Comparison of ENCODE assay signal across 8 cellular contexts in genomic region chr1:148362930-148363810, GRCh38.
DNase-seq lines count a peak whose midpoint lies in the region; ATAC-seq and TF ChIP-seq lines count a peak whose summit lies in the region.

No MANE protein-coding gene starts in this region.

- H3K79me1 ChIP-seq in mesendoderm (ENCODE audit: low read length): no peaks in the 10 kb centered on the region

- H4K8ac ChIP-seq in mesendoderm (ENCODE audit: low read depth, low read length): no peak overlapping the region

- H3K36me3 Mint-ChIP-seq in central memory CD8-positive, alpha-beta T cell (ENCODE audit: insufficient read depth): peaks cover 5% of the 10 kb centered on the region
- no peaks in the 10 kb centered on the region for H3K36me3 Mint-ChIP-seq in nephron progenitor cell (ENCODE audit: low read depth)

- peak; percentile 29 for DNase-seq in GM12865 (ENCODE audit: low read depth)
- DNase-seq in RWPE1 (ENCODE audit: low spot score): no peak
- DNase-seq in central memory CD8-positive, alpha-beta T cell (ENCODE audit: low spot score in 2 of 2): no peak
- no peak for DNase-seq in nephron progenitor cell
- no peak for DNase-seq in occipital lobe (lab: John Stamatoyannopoulos, UW)
- no peak for DNase-seq in mesendoderm

- no peak overlapping the region for H4K5ac ChIP-seq in mesendoderm (ENCODE audit: low read length)

- no peak overlapping the region for H2BK120ac ChIP-seq in mesendoderm (ENCODE audit: low read depth, low read length)

- no peak overlapping the region for H2BK5ac ChIP-seq in mesendoderm (ENCODE audit: low read length)

- H3K4me1 Mint-ChIP-seq in central memory CD8-positive, alpha-beta T cell: peaks cover 27% of the 10 kb centered on the region
- peaks cover 21% of the 10 kb centered on the region for H3K4me1 Mint-ChIP-seq in nephron progenitor cell

- POLR2A ChIA-PET in RWPE1 (lab: Yijun Ruan, JAX; ENCODE audit: low non-redundant PET): no interaction called here

- H3K27ac Mint-ChIP-seq in central memory CD8-positive, alpha-beta T cell (ENCODE audit: low read depth): peak overlapping the region; percentile 73
- H3K27ac Mint-ChIP-seq in nephron progenitor cell: no peak overlapping the region

- H3K56ac ChIP-seq in mesendoderm (ENCODE audit: low read length): no peak overlapping the region

- no peak overlapping the region for H2AK5ac ChIP-seq in mesendoderm (ENCODE audit: low read length)

- H3K4ac ChIP-seq in mesendoderm (ENCODE audit: low read depth, low read length): no peak overlapping the region

- no peak for ATAC-seq in central memory CD8-positive, alpha-beta T cell (replicated peaks; ENCODE audit: extremely low read depth, poor library complexity, severe bottlenecking)
- ATAC-seq in HG02840 (IDR thresholded peaks at IDR 0.05; ENCODE audit: low FRiP score, unreplicated experiment): no peak
- ATAC-seq in HG02759 (IDR thresholded peaks at IDR 0.05; ENCODE audit: unreplicated experiment): no peak

- no peak overlapping the region for H2BK15ac ChIP-seq in mesendoderm (replicated peaks; ENCODE audit: low read depth)

- no CpG with 5 or more reads among the region's 14 CpGs for WGBS in mesendoderm (ENCODE audit: extremely low coverage, insufficient coverage, low lambda C conversion rate)

- H3K18ac ChIP-seq in mesendoderm (ENCODE audit: low read length): no peak overlapping the region

- H3K4me2 ChIP-seq in mesendoderm (ENCODE audit: low read length): no peak overlapping the region

- H3K9me3 Mint-ChIP-seq in central memory CD8-positive, alpha-beta T cell: no peaks in the 10 kb centered on the region
- no peaks in the 10 kb centered on the region for H3K9me3 Mint-ChIP-seq in nephron progenitor cell

- H3K4me3 Mint-ChIP-seq in central memory CD8-positive, alpha-beta T cell: peak overlapping the region; percentile 77
- H3K4me3 Mint-ChIP-seq in nephron progenitor cell: peak overlapping the region; percentile 82

- H3K36me3 ChIP-seq in mesendoderm (ENCODE audit: control insufficient read depth, insufficient read depth, low read length): no peaks in the 10 kb centered on the region

- no peaks in the 10 kb centered on the region for H3K27me3 ChIP-seq in mesendoderm (ENCODE audit: insufficient read depth, low read length, poor library complexity)

- TF ChIP-seq CTCF in GM12865 (IDR thresholded peaks at IDR 0.05; ENCODE audit: insufficient read depth, low read depth, low read length, missing control alignments) (no peak), RWPE1 (conservative IDR thresholded peaks at IDR 0.05; ENCODE audit: low read depth) (no peak), nephron progenitor cell (IDR thresholded peaks at IDR 0.05) (no peak)

- H3K79me2 ChIP-seq in mesendoderm (ENCODE audit: control insufficient read depth, insufficient read depth, low read length): no peaks in the 10 kb centered on the region

- H3K9ac ChIP-seq in mesendoderm (ENCODE audit: low read length): no peak overlapping the region

- peaks cover 23% of the 10 kb centered on the region for H3K27me3 Mint-ChIP-seq in central memory CD8-positive, alpha-beta T cell
- peaks cover 71% of the 10 kb centered on the region for H3K27me3 Mint-ChIP-seq in nephron progenitor cell (ENCODE audit: low read depth, poor library complexity)

- H3K4me3 ChIP-seq in GM12865 (ENCODE audit: low read depth, low read length): no peak overlapping the region
- no peak overlapping the region for H3K4me3 ChIP-seq in mesendoderm (ENCODE audit: low read length)

- no peak overlapping the region for H3K23ac ChIP-seq in mesendoderm (ENCODE audit: low read length)

- CTCF ChIA-PET in RWPE1 (lab: Yijun Ruan, JAX): no interaction called here

- H3K27ac ChIP-seq in RWPE1 (0 out of 2 replicates have a peak overlapping the region, but pooled peaks have one; percentile 24), mesendoderm (ENCODE audit: low read depth, low read length) (no peak overlapping the region)

- no peaks in the 10 kb centered on the region for H3K4me1 ChIP-seq in mesendoderm (ENCODE audit: control insufficient read depth, low read depth, low read length)
